8 cellular contexts compared by ENCODE assay signal in genomic region chr11:44766112-44766971, GRCh38. TPM values are rescaled to one million over a fixed set of nuclear protein-coding genes. Genes with fewer than 3 reads are reported as not detected.
DNase-seq lines count a peak whose midpoint lies in the region; ATAC-seq and TF ChIP-seq lines count a peak whose summit lies in the region.

No MANE protein-coding gene starts in this region.

- peak; percentile 44 for DNase-seq in GM03348 (ENCODE audit: low spot score)
- DNase-seq in glomerular visceral epithelial cell (ENCODE audit: extremely low spot score) = peak; percentile 65
- peak; percentile 77 for DNase-seq in pulmonary artery endothelial cell (ENCODE audit: low read depth, low spot score)
- DNase-seq in NCI-H526 treated with DMSO at 0.1 percent for 48 hours (lab: John Stamatoyannopoulos, UW) = no peak
- DNase-seq in SW480 (ENCODE audit: low spot score) = no peak

- ATAC-seq in SK-N-SH treated with all-trans-retinoic acid at 6 μM for 48 hours (peak; percentile 75), HG02884 (IDR thresholded peaks at IDR 0.05; ENCODE audit: unreplicated experiment) (no peak), GM18858 (IDR thresholded peaks at IDR 0.05; ENCODE audit: unreplicated experiment) (no peak)

TF ChIP-seq in SK-N-SH treated with all-trans-retinoic acid at 6 μM for 48 hours, 23 proteins besides CTCF, POLR2A, EP300 and RAD21:
- 0 out of 2 replicates have a peak, but pooled peaks have one; percentile 45 for TF ChIP-seq ESRRG (CRISPR knock-in tag; IDR thresholded peaks at IDR 0.05)
- TF ChIP-seq, protein P1, sequence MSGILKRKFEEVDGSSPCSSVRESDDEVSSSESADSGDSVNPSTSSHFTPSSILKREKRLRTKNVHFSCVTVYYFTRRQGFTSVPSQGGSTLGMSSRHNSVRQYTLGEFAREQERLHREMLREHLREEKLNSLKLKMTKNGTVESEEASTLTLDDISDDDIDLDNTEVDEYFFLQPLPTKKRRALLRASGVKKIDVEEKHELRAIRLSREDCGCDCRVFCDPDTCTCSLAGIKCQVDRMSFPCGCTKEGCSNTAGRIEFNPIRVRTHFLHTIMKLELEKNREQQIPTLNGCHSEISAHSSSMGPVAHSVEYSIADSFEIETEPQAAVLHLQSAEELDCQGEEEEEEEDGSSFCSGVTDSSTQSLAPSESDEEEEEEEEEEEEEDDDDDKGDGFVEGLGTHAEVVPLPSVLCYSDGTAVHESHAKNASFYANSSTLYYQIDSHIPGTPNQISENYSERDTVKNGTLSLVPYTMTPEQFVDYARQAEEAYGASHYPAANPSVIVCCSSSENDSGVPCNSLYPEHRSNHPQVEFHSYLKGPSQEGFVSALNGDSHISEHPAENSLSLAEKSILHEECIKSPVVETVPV (CRISPR knock-in tag; IDR thresholded peaks at IDR 0.05) = no peak
- TF ChIP-seq, protein P2, sequence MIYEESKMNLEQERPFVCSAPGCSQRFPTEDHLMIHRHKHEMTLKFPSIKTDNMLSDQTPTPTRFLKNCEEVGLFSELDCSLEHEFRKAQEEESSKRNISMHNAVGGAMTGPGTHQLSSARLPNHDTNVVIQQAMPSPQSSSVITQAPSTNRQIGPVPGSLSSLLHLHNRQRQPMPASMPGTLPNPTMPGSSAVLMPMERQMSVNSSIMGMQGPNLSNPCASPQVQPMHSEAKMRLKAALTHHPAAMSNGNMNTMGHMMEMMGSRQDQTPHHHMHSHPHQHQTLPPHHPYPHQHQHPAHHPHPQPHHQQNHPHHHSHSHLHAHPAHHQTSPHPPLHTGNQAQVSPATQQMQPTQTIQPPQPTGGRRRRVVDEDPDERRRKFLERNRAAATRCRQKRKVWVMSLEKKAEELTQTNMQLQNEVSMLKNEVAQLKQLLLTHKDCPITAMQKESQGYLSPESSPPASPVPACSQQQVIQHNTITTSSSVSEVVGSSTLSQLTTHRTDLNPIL (CRISPR knock-in tag; IDR thresholded peaks at IDR 0.05; ENCODE audit: low read depth) = no peak
- TF ChIP-seq ZFP3 (CRISPR knock-in tag; IDR thresholded peaks at IDR 0.05) = peak; percentile 62
- no peak for TF ChIP-seq OSR1 (CRISPR knock-in tag; IDR thresholded peaks at IDR 0.05)
- 0 out of 2 replicates have a peak, but pooled peaks have one; percentile 47 for TF ChIP-seq ZNF565 (CRISPR knock-in tag; conservative IDR thresholded peaks at IDR 0.05; ENCODE audit: low read depth)
- 0 out of 2 replicates have a peak, but pooled peaks have one; percentile 55 for TF ChIP-seq SNAI2 (CRISPR knock-in tag; IDR thresholded peaks at IDR 0.05)
- TF ChIP-seq TCF4 (CRISPR knock-in tag; IDR thresholded peaks at IDR 0.05; ENCODE audit: borderline replicate concordance) = peak; percentile 78
- no peak for TF ChIP-seq GLIS3 (CRISPR knock-in tag; IDR thresholded peaks at IDR 0.05)
- TF ChIP-seq, protein P3, sequence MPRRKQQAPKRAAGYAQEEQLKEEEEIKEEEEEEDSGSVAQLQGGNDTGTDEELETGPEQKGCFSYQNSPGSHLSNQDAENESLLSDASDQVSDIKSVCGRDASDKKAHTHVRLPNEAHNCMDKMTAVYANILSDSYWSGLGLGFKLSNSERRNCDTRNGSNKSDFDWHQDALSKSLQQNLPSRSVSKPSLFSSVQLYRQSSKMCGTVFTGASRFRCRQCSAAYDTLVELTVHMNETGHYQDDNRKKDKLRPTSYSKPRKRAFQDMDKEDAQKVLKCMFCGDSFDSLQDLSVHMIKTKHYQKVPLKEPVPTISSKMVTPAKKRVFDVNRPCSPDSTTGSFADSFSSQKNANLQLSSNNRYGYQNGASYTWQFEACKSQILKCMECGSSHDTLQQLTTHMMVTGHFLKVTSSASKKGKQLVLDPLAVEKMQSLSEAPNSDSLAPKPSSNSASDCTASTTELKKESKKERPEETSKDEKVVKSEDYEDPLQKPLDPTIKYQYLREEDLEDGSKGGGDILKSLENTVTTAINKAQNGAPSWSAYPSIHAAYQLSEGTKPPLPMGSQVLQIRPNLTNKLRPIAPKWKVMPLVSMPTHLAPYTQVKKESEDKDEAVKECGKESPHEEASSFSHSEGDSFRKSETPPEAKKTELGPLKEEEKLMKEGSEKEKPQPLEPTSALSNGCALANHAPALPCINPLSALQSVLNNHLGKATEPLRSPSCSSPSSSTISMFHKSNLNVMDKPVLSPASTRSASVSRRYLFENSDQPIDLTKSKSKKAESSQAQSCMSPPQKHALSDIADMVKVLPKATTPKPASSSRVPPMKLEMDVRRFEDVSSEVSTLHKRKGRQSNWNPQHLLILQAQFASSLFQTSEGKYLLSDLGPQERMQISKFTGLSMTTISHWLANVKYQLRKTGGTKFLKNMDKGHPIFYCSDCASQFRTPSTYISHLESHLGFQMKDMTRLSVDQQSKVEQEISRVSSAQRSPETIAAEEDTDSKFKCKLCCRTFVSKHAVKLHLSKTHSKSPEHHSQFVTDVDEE (CRISPR knock-in tag; IDR thresholded peaks at IDR 0.05) = peak; percentile 92
- no peak for TF ChIP-seq ARNTL (CRISPR knock-in tag; IDR thresholded peaks at IDR 0.05; ENCODE audit: borderline replicate concordance, low read depth)
- no peak; the same call in 1 of the 2 replicates for TF ChIP-seq ISL1 (CRISPR knock-in tag; IDR thresholded peaks at IDR 0.05)
- TF ChIP-seq ZNF70 (CRISPR knock-in tag; IDR thresholded peaks at IDR 0.05) = peak; percentile 73
- TF ChIP-seq TOX (CRISPR knock-in tag; IDR thresholded peaks at IDR 0.05; ENCODE audit: borderline replicate concordance) = no peak

RNA-seq across cellular contexts. Expression of gene TSPAN18, which starts 39.6 kb away (rescaled TPM):
- 11.1 and 11.5 TPM in 2 replicates for total RNA-seq in pulmonary artery endothelial cell

Comparison
In these comparisons a context has a peak if more than half of its experiments do, and no peak if none do; other contexts are left out.
1. DNase-seq: peak in GM03348 (single experiment), glomerular visceral epithelial cell (single experiment) and pulmonary artery endothelial cell (single experiment); none in NCI-H526 treated with DMSO at 0.1 percent for 48 hours (single experiment) and SW480 (single experiment).